Comparison of ENCODE assay signal across 18 cellular contexts in genomic region chr3:54634122-54634469, GRCh38.
DNase-seq lines count a peak whose midpoint lies in the region; ATAC-seq, FAIRE-seq and TF ChIP-seq lines count a peak whose summit lies in the region.
"Had no signal": no experiment of that assay in that cellular context is flagged by ENCODE, and none has a peak within 500 bp of the region (broad histone marks: within the 10 kb centered on the region; RNA-seq: fewer than 3 reads in every experiment).

No MANE protein-coding gene starts in this region.

- POLR2A ChIA-PET in H1 (lab: Charles Lee; ENCODE audit: partially characterized antibody): interaction anchor here (0.6 to 7.8 kb wide), 7 partner anchors 7 to 82 kb away, joined by 3 to 87 read pairs (median 10); no protein-coding TSS in a partner anchor

- H3K23me2 ChIP-seq in H1 (ENCODE audit: low read depth, low read length): peaks cover 2% of the 10 kb centered on the region; the same call in 1 of the 2 replicates

- H3K9me3 ChIP-seq in H1 (ENCODE audit: insufficient read depth in 2 of 2, low read depth in 1 of 2, low read length in 1 of 2) (no peaks in the 10 kb centered on the region), iPS-18c (ENCODE audit: control insufficient read depth, insufficient read depth, low read length) (no peaks in the 10 kb centered on the region)

- H3K9ac ChIP-seq in H1 (replicated peaks in 1 of 4; ENCODE audit: extremely low read depth in 1 of 4, low read depth in 3 of 4, low read length in 3 of 4): no peak overlapping the region; a peak in 1 of 7 replicates

- no peak for TF ChIP-seq RAD21 in H1 (IDR thresholded peaks at IDR 0.05 in 1 of 2, conservative IDR thresholded peaks at IDR 0.05 in 1 of 2; ENCODE audit: low read depth in 2 of 2, low read length in 2 of 2)

- H3K14ac ChIP-seq in H1 (ENCODE audit: insufficient read length): no peak overlapping the region

- intact Hi-C loops in cardiac septum (cut with DNase I): no loop called here
- intact Hi-C loops in Right ventricle myocardium superior (cut with DNase I): no loop called here

- peak overlapping the region; percentile 13 for H3K56ac ChIP-seq in H1 (replicated peaks; ENCODE audit: insufficient read length, low read depth, low read length)

- TF ChIP-seq CTCF in H1 (IDR thresholded peaks at IDR 0.05; ENCODE audit: control extremely low read depth in 1 of 3, insufficient read depth in 1 of 3, low read depth in 1 of 3, low read length in 3 of 3) (no peak), GM20000 (IDR thresholded peaks at IDR 0.05; ENCODE audit: extremely low read depth, missing control alignments) (no peak)

- H4K5ac ChIP-seq in H1 (ENCODE audit: insufficient read length, low read depth, low read length): peak overlapping the region; percentile 31

- H3K4me2 ChIP-seq in H1 (ENCODE audit: insufficient read depth in 1 of 2, low read depth in 2 of 2, low read length in 2 of 2): peak overlapping the region; percentile 43 to 80

- peaks cover 4 to 11% (median 7%) of the 10 kb centered on the region in 4 experiments; a peak in 5 of 7 replicates for H3K4me1 ChIP-seq in H1 (replicated peaks in 1 of 4; ENCODE audit: control insufficient read depth in 3 of 4, insufficient read depth in 4 of 4, low read length in 3 of 4)

- H3K4me3 ChIP-seq in H1 (ENCODE audit: extremely low read depth in 1 of 4, insufficient read depth in 2 of 4, low read depth in 3 of 4, low read length in 4 of 4): peak overlapping the region in 3 of 4 experiments; percentile 23 to 35 (median 33); a peak in 4 of 8 replicates
- peak overlapping the region; percentile 4; the same call in 1 of the 2 replicates for H3K4me3 ChIP-seq in iPS-18c (ENCODE audit: insufficient read depth, low read depth, low read length)

- peaks cover 0 to 30% of the 10 kb centered on the region in 2 experiments; a peak in 2 of 4 replicates for H3K79me2 ChIP-seq in H1 (ENCODE audit: control insufficient read depth in 1 of 2, insufficient read depth in 2 of 2, low read length in 2 of 2)

- no peak overlapping the region for H2BK15ac ChIP-seq in H1 (ENCODE audit: low read length)

- no peaks in the 10 kb centered on the region for H3K27me3 ChIP-seq in H1 (replicated peaks in 1 of 4; ENCODE audit: control insufficient read depth in 3 of 4, extremely low read depth in 1 of 4, insufficient read depth in 3 of 4, low read length in 3 of 4)

- H3K27ac ChIP-seq in H1 (ENCODE audit: low read depth, low read length): peak overlapping the region; percentile 30; the same call in 1 of the 2 replicates
- H3K27ac ChIP-seq: 22Rv1 had no signal

- H2BK12ac ChIP-seq in H1 (ENCODE audit: low read depth, low read length): no peak overlapping the region

- 81 to 100% methylated on average over 1 to 3 of the region's 3 CpGs for WGBS in H1 (ENCODE audit: extremely low coverage in 1 of 2, insufficient coverage in 1 of 2, insufficient read length in 1 of 2, insufficient replicate concordance in 2 of 2, low coverage in 1 of 2, low lambda C conversion rate in 2 of 2, missing lambda C conversion rate in 1 of 2), 2 experiments

- no peak overlapping the region for H2AFZ ChIP-seq in H1 (ENCODE audit: low read length)

- CTCF ChIA-PET in H1 (lab: Charles Lee; ENCODE audit: partially characterized antibody): no interaction called here

- no peak overlapping the region for H3K18ac ChIP-seq in H1 (ENCODE audit: extremely low read depth, low read length)

- TF ChIP-seq EP300 in H1 (IDR thresholded peaks at IDR 0.05; ENCODE audit: borderline replicate concordance in 1 of 2, low read depth in 2 of 2, low read length in 2 of 2): no peak

- no peak for ATAC-seq in Right ventricle myocardium superior (ENCODE audit: poor library complexity)
- no peak for ATAC-seq in HG02981 (IDR thresholded peaks at IDR 0.05; ENCODE audit: unreplicated experiment)
- no peak for ATAC-seq in esophagus mucosa
- ATAC-seq: CD8-positive, alpha-beta T cell had no signal

- no peak for TF ChIP-seq POLR2A in H1 (IDR thresholded peaks at IDR 0.05; ENCODE audit: control extremely low read depth in 1 of 2, low read depth in 2 of 2, low read length in 2 of 2)

- FAIRE-seq in H1 (lab: Jason Lieb, UNC): no peak
- FAIRE-seq: D721Med, GM12892, H54 had no signal

- H3K23ac ChIP-seq in H1 (ENCODE audit: insufficient read length): no peak overlapping the region

- peak overlapping the region; percentile 54; the same call in 1 of the 2 replicates for H2BK5ac ChIP-seq in H1 (ENCODE audit: low read depth, low read length)

- no peak overlapping the region for H2AK5ac ChIP-seq in H1 (ENCODE audit: low read depth, low read length)

- H3K4ac ChIP-seq in H1 (replicated peaks; ENCODE audit: insufficient read length, low read depth, low read length): no peak overlapping the region

- H3K79me1 ChIP-seq in H1 (ENCODE audit: low read depth, low read length): 0 out of 2 replicates have a peak, but pooled peaks cover 2% of the 10 kb centered on the region

- no peak overlapping the region for H2BK120ac ChIP-seq in H1 (replicated peaks; ENCODE audit: low read depth, low read length)

- H2BK20ac ChIP-seq in H1 (ENCODE audit: low read length): no peak overlapping the region

- no peak overlapping the region for H4K8ac ChIP-seq in H1 (ENCODE audit: extremely low read depth, insufficient read depth, low read length)

- DNase-seq in cardiac septum (ENCODE audit: low spot score) (peak; percentile 24), Right ventricle myocardium superior (no peak), H1 (ENCODE audit: low read depth in 1 of 2, low spot score in 2 of 2) (no peak), GM20000 (ENCODE audit: low spot score) (no peak), NCI-H1092 treated with DMSO at 0.1 percent for 48 hours (lab: John Stamatoyannopoulos, UW) (no peak)
- DNase-seq: CD8-positive, alpha-beta T cell; COR-L47; DMS153; DMS79 treated with DMSO at 0.1 percent for 48 hours; EL; GDM1 had no signal

- peaks cover 11% of the 10 kb centered on the region in 2 experiments for H4K20me1 ChIP-seq in H1 (replicated peaks in 1 of 2; ENCODE audit: control insufficient read depth in 1 of 2, insufficient read depth in 2 of 2, low read length in 2 of 2)

- no peak overlapping the region for H4K91ac ChIP-seq in H1 (replicated peaks; ENCODE audit: insufficient read length, low read length)

- peaks cover 20 to 60% (median 37%) of the 10 kb centered on the region in 4 experiments for H3K36me3 ChIP-seq in H1 (ENCODE audit: control insufficient read depth in 2 of 4, insufficient read depth in 4 of 4, low read length in 3 of 4)

TF ChIP-seq in H1, 55 proteins besides CTCF, POLR2A, EP300 and RAD21 (continues in another document):
- TF ChIP-seq PHF8 (conservative IDR thresholded peaks at IDR 0.05; ENCODE audit: low read depth, low read length) (no peak), FOSL1 (IDR thresholded peaks at IDR 0.05; ENCODE audit: insufficient read depth, low read depth, low read length) (no peak), JUND (IDR thresholded peaks at IDR 0.05; ENCODE audit: low read length) (no peak), CREB1 (IDR thresholded peaks at IDR 0.05) (no peak), EZH2 (IDR thresholded peaks at IDR 0.05; ENCODE audit: low read depth, low read length, severe bottlenecking) (no peak), MAX (IDR thresholded peaks at IDR 0.05) (no peak), YY1 (IDR thresholded peaks at IDR 0.05; ENCODE audit: low read depth, low read length) (no peak), SIRT6 (IDR thresholded peaks at IDR 0.05; ENCODE audit: low read length) (no peak), HDAC6 (IDR thresholded peaks at IDR 0.05; ENCODE audit: low read depth, low read length) (no peak), ZNF274 (IDR thresholded peaks at IDR 0.05; ENCODE audit: borderline replicate concordance, extremely low read depth, low read length) (no peak), JUN (IDR thresholded peaks at IDR 0.05; ENCODE audit: low read depth, low read length) (no peak), CHD2 (IDR thresholded peaks at IDR 0.05; ENCODE audit: low read length) (no peak), ATF2 (IDR thresholded peaks at IDR 0.05; ENCODE audit: low read length) (no peak), TAF1 (IDR thresholded peaks at IDR 0.05; ENCODE audit: low read depth, low read length) (no peak), SP4 (IDR thresholded peaks at IDR 0.05; ENCODE audit: low read length) (no peak), TBP (IDR thresholded peaks at IDR 0.05; ENCODE audit: low read depth, low read length) (no peak)
